7 cellular contexts compared by ENCODE assay signal in the genomic region with DNA sequence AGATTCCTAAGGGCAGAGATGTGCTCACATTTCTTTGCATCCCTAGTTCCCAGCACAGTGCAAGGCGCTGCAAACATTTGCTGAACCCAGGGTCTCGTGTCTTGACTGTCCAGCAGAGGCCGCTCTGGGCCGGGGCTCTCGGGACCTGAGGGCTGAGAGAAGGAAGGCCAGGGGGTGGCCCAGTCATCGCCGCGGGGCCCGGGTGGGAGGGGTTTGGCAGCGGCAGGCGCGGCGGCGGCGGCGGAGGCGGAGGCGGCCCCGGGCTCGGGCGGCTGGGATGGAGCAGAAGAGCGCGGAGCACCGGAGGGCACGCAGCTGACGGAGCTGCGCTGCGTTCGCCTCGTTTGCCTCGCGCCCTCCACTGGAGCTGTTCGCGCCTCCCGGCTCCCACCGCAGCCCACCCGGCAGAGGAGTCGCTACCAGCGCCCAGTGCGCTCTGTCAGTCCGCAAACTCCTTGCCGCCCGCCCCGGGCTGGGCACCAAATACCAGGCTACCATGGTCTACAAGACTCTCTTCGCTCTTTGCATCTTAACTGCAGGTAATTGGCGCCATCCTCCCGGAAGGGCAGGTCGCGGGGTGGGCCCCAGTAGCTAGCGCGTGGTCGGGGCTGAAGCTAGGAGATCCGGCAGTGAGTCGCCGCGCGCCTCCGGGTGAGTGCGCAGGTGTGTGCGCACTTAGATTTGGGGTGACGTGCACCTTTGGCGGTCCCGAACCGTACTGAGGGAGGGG. TPM values are rescaled to one million over a fixed set of nuclear protein-coding genes. Genes with fewer than 3 reads are reported as not detected.
DNase-seq lines count a peak whose midpoint lies in the region; ATAC-seq, FAIRE-seq and TF ChIP-seq lines count a peak whose summit lies in the region.

A gene with protein sequence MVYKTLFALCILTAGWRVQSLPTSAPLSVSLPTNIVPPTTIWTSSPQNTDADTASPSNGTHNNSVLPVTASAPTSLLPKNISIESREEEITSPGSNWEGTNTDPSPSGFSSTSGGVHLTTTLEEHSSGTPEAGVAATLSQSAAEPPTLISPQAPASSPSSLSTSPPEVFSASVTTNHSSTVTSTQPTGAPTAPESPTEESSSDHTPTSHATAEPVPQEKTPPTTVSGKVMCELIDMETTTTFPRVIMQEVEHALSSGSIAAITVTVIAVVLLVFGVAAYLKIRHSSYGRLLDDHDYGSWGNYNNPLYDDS (plus strand): TSS at position 285 of the 730 bp plus-strand sequence. CDS start 212 bp downstream, at position 497.

- peak within 1 kb of the TSS; percentile 83 for H3K9ac ChIP-seq in Karpas-422 (ENCODE audit: low read length)

- no peaks in the 10 kb centered on the region for H3K9me3 Mint-ChIP-seq in GM23338

- H3K4me2 ChIP-seq in GM23338 (peak within 1 kb of the TSS; percentile 83), Karpas-422 (ENCODE audit: low read depth, low read length, poor library complexity, severe bottlenecking) (peak within 1 kb of the TSS; percentile 78)

- FAIRE-seq in GM12892 (lab: Jason Lieb, UNC): peak; percentile 92

- H3K36me3 ChIP-seq in GM23338 (ENCODE audit: insufficient read depth): no peaks in the 10 kb centered on the region
- 0 out of 2 replicates have a peak, but pooled peaks cover 5% of the 10 kb centered on the region for H3K36me3 ChIP-seq in Karpas-422 (ENCODE audit: insufficient read depth, low read length)
- H3K36me3 ChIP-seq in SJSA1: no peaks in the 10 kb centered on the region

- H3K9me3 ChIP-seq in Karpas-422 (ENCODE audit: low read length) (no peaks in the 10 kb centered on the region), SJSA1 (replicated peaks) (0 out of 2 replicates have a peak, but pooled peaks cover 3% of the 10 kb centered on the region)

- peak within 1 kb of the TSS; percentile 87 for H3K4me3 Mint-ChIP-seq in GM23338

- TF ChIP-seq CTCF in GM23338 (conservative IDR thresholded peaks at IDR 0.05; ENCODE audit: low read depth in 2 of 2): peak; percentile 71 to 93

- ATAC-seq in GM23338: peak; percentile 87

- H3K4me3 ChIP-seq in GM23338: peak within 1 kb of the TSS; percentile 89
- H3K4me3 ChIP-seq in Karpas-422 (ENCODE audit: low read length): peak within 1 kb of the TSS; percentile 80
- H3K4me3 ChIP-seq in SJSA1: peak within 1 kb of the TSS; percentile 23

- H2AFZ ChIP-seq in GM23338 (peak within 1 kb of the TSS; percentile 99), Karpas-422 (ENCODE audit: low read length) (peak within 1 kb of the TSS; percentile 71; the same call in 1 of the 2 replicates)

- no peaks in the 10 kb centered on the region for H3K36me3 Mint-ChIP-seq in GM23338 (ENCODE audit: low read depth)

- H3K27ac ChIP-seq in GM23338 (ENCODE audit: low read depth): peak within 1 kb of the TSS; percentile 32; the same call in 1 of the 2 replicates
- H3K27ac ChIP-seq in Karpas-422 (ENCODE audit: low read length): peak within 1 kb of the TSS; percentile 97
- H3K27ac ChIP-seq in SJSA1: no peak within 1 kb of the TSS
- H3K27ac ChIP-seq in cingulate gyrus (ENCODE audit: low read depth, low read length): peak within 1 kb of the TSS; percentile 23
- peak within 1 kb of the TSS; percentile 13 for H3K27ac ChIP-seq in layer of hippocampus (ENCODE audit: low read depth, low read length)

- H3K9me2 ChIP-seq in GM23338 (ENCODE audit: insufficient read depth) (peaks cover 3% of the 10 kb centered on the region; the same call in 1 of the 2 replicates), Karpas-422 (replicated peaks; ENCODE audit: insufficient read depth, low read length) (no peaks in the 10 kb centered on the region)

- peak; percentile 75; the same call in 1 of the 2 replicates for TF ChIP-seq POLR2A in GM12892 (IDR thresholded peaks at IDR 0.05; ENCODE audit: low read depth, low read length)

- H3K27ac Mint-ChIP-seq in GM23338: no peak within 1 kb of the TSS

- DNase-seq in GM12892 (ENCODE audit: insufficient read length): peak; percentile 61
- DNase-seq in GM23338 (ENCODE audit: low spot score): peak; percentile 96
- peak; percentile 97 for DNase-seq in Karpas-422
- DNase-seq in SJSA1 (ENCODE audit: low read depth in 1 of 2, low spot score in 2 of 2): peak; percentile 42 to 83
- peak; percentile 38 to 53 for DNase-seq in stimulated activated CD4-positive, alpha-beta T cell treated with anti-CD3 and anti-CD28 coated beads, Interleukin-15, amount 100 ng/mL, for 48 hours (ENCODE audit: low read depth in 2 of 2)

- H3K27me3 ChIP-seq in GM23338 (ENCODE audit: insufficient read depth): peaks cover 32% of the 10 kb centered on the region
- no peaks in the 10 kb centered on the region for H3K27me3 ChIP-seq in Karpas-422 (ENCODE audit: low read length)
- H3K27me3 ChIP-seq in SJSA1 (replicated peaks): peaks cover 50% of the 10 kb centered on the region
- H3K27me3 ChIP-seq in layer of hippocampus (ENCODE audit: control insufficient read depth, insufficient read depth, low read length): peaks cover 2% of the 10 kb centered on the region

- peaks cover 29% of the 10 kb centered on the region for H3K27me3 Mint-ChIP-seq in GM23338 (ENCODE audit: insufficient read depth, low read depth, poor library complexity)

- peaks cover 12% of the 10 kb centered on the region for H3F3A ChIP-seq in GM23338 (replicated peaks; ENCODE audit: low read depth)

- H3K4me1 ChIP-seq in GM23338 (ENCODE audit: insufficient read depth) (peaks cover 48% of the 10 kb centered on the region), Karpas-422 (ENCODE audit: low read length) (peaks cover 81% of the 10 kb centered on the region), SJSA1 (replicated peaks) (peaks cover 14% of the 10 kb centered on the region)

- peaks cover 32% of the 10 kb centered on the region for H3K4me1 Mint-ChIP-seq in GM23338

- no peaks in the 10 kb centered on the region for H3K79me2 ChIP-seq in GM23338 (replicated peaks; ENCODE audit: insufficient read depth)
- peaks cover 43% of the 10 kb centered on the region for H3K79me2 ChIP-seq in Karpas-422 (ENCODE audit: low read length)

- no peaks in the 10 kb centered on the region; the same call in 1 of the 2 replicates for H4K20me1 ChIP-seq in GM23338 (replicated peaks; ENCODE audit: insufficient read depth)
- peaks cover 10% of the 10 kb centered on the region for H4K20me1 ChIP-seq in Karpas-422 (ENCODE audit: insufficient read depth, low read depth, low read length)

TF ChIP-seq in GM23338, 12 proteins besides CTCF, POLR2A, EP300 and RAD21 (continues in another document):
- no peak for TF ChIP-seq ZNF462 (CRISPR knock-in tag; IDR thresholded peaks at IDR 0.05)

RNA-seq across cellular contexts. Expression of the gene that starts here (rescaled TPM):
- 12.7 TPM for polyA plus RNA-seq in GM12892 (2012; ENCODE audit: missing spikeins)
- total RNA-seq in GM23338 (2014; rRNA removed; shearing (Covaris generic)): 9.4 and 10.4 TPM in 2 replicates
- 4.3 and 4.9 TPM in 2 replicates for polyA plus RNA-seq in GM23338 (2016; fragmentation: Nextera tagmentation; extraction: Ambion mirVana)
- total RNA-seq in Karpas-422 (2014; rRNA removed; shearing (Covaris generic); ENCODE audit: low replicate concordance): 37.6 and 65.0 TPM in 2 replicates
- not detected in 2 replicates for total RNA-seq in SJSA1 (2014; rRNA removed; shearing (Covaris generic))

Comparison
In these comparisons a context has a peak if more than half of its experiments do, and no peak if none do; other contexts are left out.
1. RNA of the gene that starts here (total RNA-seq): 37.6 to 65.0 TPM in Karpas-422 and 9.4 to 10.4 TPM in GM23338; not detected in SJSA1; every median in the first group is over 10 times any median in the second.
2. Peak in DNase-seq and H3K4me3 ChIP-seq in SJSA1; RNA of the gene not detected or under 1 TPM.
3. DNase-seq: peak in every context shown above with its lines; median percentile 97 in Karpas-422; 96 in GM23338; 62 in SJSA1; 61 in GM12892; 46 in stimulated activated CD4-positive, alpha-beta T cell treated with anti-CD3 and anti-CD28 coated beads, Interleukin-15, amount 100 ng/mL, for 48 hours.
4. H3K4me3 ChIP-seq: peak in every context shown above with its lines; median percentile 89 in GM23338; 80 in Karpas-422; 23 in SJSA1.